16 cellular contexts compared by ENCODE assay signal in the genomic region with DNA sequence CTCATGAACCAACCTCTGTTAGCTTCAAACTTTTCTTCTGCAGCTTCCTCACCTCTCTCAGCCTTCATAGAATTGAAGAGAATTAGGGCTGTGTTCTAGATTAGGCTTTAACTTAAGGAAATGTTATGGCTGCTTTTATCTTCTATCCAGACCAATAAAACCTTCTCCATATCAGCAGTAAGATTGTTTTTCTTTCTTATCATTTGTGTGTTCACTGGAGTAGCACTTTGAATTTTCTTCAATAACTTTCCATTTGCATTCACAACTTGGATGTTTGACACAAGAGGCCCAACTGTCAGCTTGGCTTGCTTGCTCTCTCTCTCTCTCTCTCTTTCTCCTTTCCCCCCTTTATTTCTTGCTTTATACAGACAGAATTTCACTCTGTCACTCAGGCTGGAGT. TPM values are rescaled to one million over a fixed set of nuclear protein-coding genes. Genes with fewer than 3 reads are reported as not detected.
DNase-seq lines count a peak whose midpoint lies in the region; ATAC-seq and TF ChIP-seq lines count a peak whose summit lies in the region.
"Had no signal": no experiment of that assay in that cellular context is flagged by ENCODE, and none has a peak within 500 bp of the region (broad histone marks: within the 10 kb centered on the region; RNA-seq: fewer than 3 reads in every experiment).

No MANE protein-coding gene starts in this region.

- H3K9ac ChIP-seq in mucosa of rectum (ENCODE audit: low read depth in 1 of 2, low read length in 2 of 2) (no peak overlapping the region), Karpas-422 (ENCODE audit: low read length) (no peak overlapping the region)
- H3K9ac ChIP-seq: BLaER1 treated with 17β-estradiol and CSF1 and Interleukin-3, amounts not matched to agents 10 nM and 100 nM had no signal

- TF ChIP-seq POLR2A in transverse colon (IDR thresholded peaks at IDR 0.05), result no peak

- no peaks in the 10 kb centered on the region for H3K36me3 ChIP-seq in mucosa of rectum (ENCODE audit: control insufficient read depth in 2 of 2, insufficient read depth in 2 of 2, low read length in 2 of 2)
- H3K36me3 ChIP-seq in transverse colon, result no peaks in the 10 kb centered on the region
- no peaks in the 10 kb centered on the region for H3K36me3 ChIP-seq in Karpas-422 (ENCODE audit: insufficient read depth, low read length)
- H3K36me3 ChIP-seq: BE2C; BLaER1 treated with 17β-estradiol and CSF1 and Interleukin-3, amounts not matched to agents 10 nM and 100 nM; HAP-1 had no signal

- intact Hi-C loops in transverse colon (cut with DNase I; ENCODE audit: low total_unique reads), result no loop called here

- DNase-seq in DMS79 treated with DMSO at 0.1 percent for 48 hours (lab: John Stamatoyannopoulos, UW), result peak; percentile 12
- no peak for DNase-seq in DMS79 (lab: John Stamatoyannopoulos, UW)
- DNase-seq in transverse colon, result no peak
- DNase-seq in Karpas-422, result no peak
- DNase-seq: BE2C; CD4-positive, alpha-beta T cell; CD8-positive, alpha-beta memory T cell; DMS 273 treated with DMSO at 0.1 percent for 48 hours; DND-41; GOT3; HFFc6 had no signal

- no peaks in the 10 kb centered on the region for H3K27me3 ChIP-seq in mucosa of rectum (ENCODE audit: control insufficient read depth in 2 of 2, insufficient read depth in 2 of 2, low read length in 2 of 2)
- no peaks in the 10 kb centered on the region for H3K27me3 ChIP-seq in transverse colon
- H3K27me3 ChIP-seq in Karpas-422 (ENCODE audit: low read length), result no peaks in the 10 kb centered on the region
- H3K27me3 ChIP-seq: BE2C; BLaER1 treated with 17β-estradiol and CSF1 and Interleukin-3, amounts not matched to agents 10 nM and 100 nM had no signal

- no peaks in the 10 kb centered on the region for H3K9me2 ChIP-seq in Karpas-422 (replicated peaks; ENCODE audit: insufficient read depth, low read length)

- in situ Hi-C loops in transverse colon (cut with MboI; ENCODE audit: low pct_ligation_motif_present in 1 of 4, low pct_unique_long_range_greater_than_20kb in 1 of 4, low sequenced_read_pairs in 3 of 4), result no loop called here

- no peak overlapping the region for H2AFZ ChIP-seq in Karpas-422 (ENCODE audit: low read length)

- TF ChIP-seq CTCF in transverse colon (IDR thresholded peaks at IDR 0.05), result no peak

- H3K4me2 ChIP-seq in Karpas-422 (ENCODE audit: low read depth, low read length, poor library complexity, severe bottlenecking), result no peak overlapping the region
- H3K4me2 ChIP-seq: BLaER1 treated with 17β-estradiol and CSF1 and Interleukin-3, amounts not matched to agents 10 nM and 100 nM had no signal

- H3K79me2 ChIP-seq in Karpas-422 (ENCODE audit: low read length), result no peaks in the 10 kb centered on the region

- H3K4me1 ChIP-seq in mucosa of rectum (ENCODE audit: control insufficient read depth in 2 of 2, insufficient read depth in 2 of 2, low read length in 2 of 2) (peaks cover 6 to 24% of the 10 kb centered on the region in 2 donors), transverse colon (peaks cover 0 to 23% (median 11%) of the 10 kb centered on the region in 4 donors), Karpas-422 (ENCODE audit: low read length) (no peaks in the 10 kb centered on the region)
- H3K4me1 ChIP-seq: BE2C; BLaER1 treated with 17β-estradiol and CSF1 and Interleukin-3, amounts not matched to agents 10 nM and 100 nM; HAP-1 had no signal

- no peak for TF ChIP-seq EP300 in transverse colon (IDR thresholded peaks at IDR 0.05; ENCODE audit: low read depth)

- peak overlapping the region; percentile 54 to 63 for H3K27ac ChIP-seq in mucosa of rectum (ENCODE audit: low read depth in 2 of 2, low read length in 2 of 2)
- H3K27ac ChIP-seq in transverse colon, result peak overlapping the region; percentile 34 to 58 (median 38)
- H3K27ac ChIP-seq in Karpas-422 (ENCODE audit: low read length), result no peak overlapping the region
- H3K27ac ChIP-seq: 22Rv1; BLaER1 treated with 17β-estradiol and CSF1 and Interleukin-3, amounts not matched to agents 10 nM and 100 nM had no signal

- H4K20me1 ChIP-seq in Karpas-422 (ENCODE audit: insufficient read depth, low read depth, low read length), result no peaks in the 10 kb centered on the region
- H4K20me1 ChIP-seq: BLaER1 treated with 17β-estradiol and CSF1 and Interleukin-3, amounts not matched to agents 10 nM and 100 nM had no signal

- no peak overlapping the region for H3K4me3 ChIP-seq in mucosa of rectum (ENCODE audit: low read length in 2 of 2)
- no peak overlapping the region for H3K4me3 ChIP-seq in transverse colon
- H3K4me3 ChIP-seq in Karpas-422 (ENCODE audit: low read length), result no peak overlapping the region
- H3K4me3 ChIP-seq: BLaER1 treated with 17β-estradiol and CSF1 and Interleukin-3, amounts not matched to agents 10 nM and 100 nM; HAP-1 had no signal

- ATAC-seq in HG03521 (IDR thresholded peaks at IDR 0.05; ENCODE audit: unreplicated experiment), result no peak

- H3K9me3 ChIP-seq in mucosa of rectum (ENCODE audit: control insufficient read depth in 2 of 2, low read length in 2 of 2) (no peaks in the 10 kb centered on the region), transverse colon (no peaks in the 10 kb centered on the region), Karpas-422 (ENCODE audit: low read length) (no peaks in the 10 kb centered on the region)
- H3K9me3 ChIP-seq: BE2C, HAP-1 had no signal

RNA-seq across cellular contexts. Expression of a gene that starts 22.8 kb away (rescaled TPM):
- 10 to 100 TPM; 19.3 to 63.2 (median 33.1) TPM for total RNA-seq in transverse colon
- not detected in 2 replicates for total RNA-seq in Karpas-422 (2014; rRNA removed; shearing (Covaris generic); ENCODE audit: low replicate concordance)
- total RNA-seq: CD4-positive, alpha-beta T cell; CD8-positive, alpha-beta memory T cell had no signal

RNA-seq across cellular contexts. Expression of a gene that starts 28.8 kb away (rescaled TPM):
- total RNA-seq in transverse colon, result 100 to 1,000 TPM in 1 of 4 donors, 10 to 100 TPM in 3; 48.6 to 127 (median 78.8) TPM
- 21.2 and 45.1 TPM in 2 replicates for total RNA-seq in Karpas-422 (2014; rRNA removed; shearing (Covaris generic); ENCODE audit: low replicate concordance)

Comparison
In these comparisons a context has a peak if more than half of its experiments do, and no peak if none do; other contexts are left out.
1. RNA of a gene that starts 22.8 kb away (total RNA-seq): 19.3 to 63.2 TPM in transverse colon; not detected in Karpas-422; every median in the first group is over 10 times any median in the second.